ENCODE assay signal across 8 cellular contexts in genomic region chr19:2164020-2164988, GRCh38. TPM values are rescaled to one million over a fixed set of nuclear protein-coding genes. Genes with fewer than 3 reads are reported as not detected.
DNase-seq lines count a peak whose midpoint lies in the region; ATAC-seq, FAIRE-seq and TF ChIP-seq lines count a peak whose summit lies in the region.

No MANE protein-coding gene starts in this region.

- no peak for TF ChIP-seq CTCF in Loucy (conservative IDR thresholded peaks at IDR 0.05; ENCODE audit: low read length)

- H4K20me1 ChIP-seq in Loucy (ENCODE audit: insufficient read depth, low read length, poor library complexity, severe bottlenecking) = peaks cover 48% of the 10 kb centered on the region

- H3K4me1 ChIP-seq in Loucy (ENCODE audit: insufficient read depth, low read length, poor library complexity, severe bottlenecking) (peaks cover 27% of the 10 kb centered on the region), iPS-15b (ENCODE audit: control insufficient read depth, insufficient read depth, low read length) (no peaks in the 10 kb centered on the region), small intestine (ENCODE audit: control insufficient read depth in 2 of 2, insufficient read depth in 1 of 2, low read depth in 1 of 2, low read length in 1 of 2) (peaks cover 7 to 17% of the 10 kb centered on the region in 2 donors)

- intact Hi-C loops in activated CD4-positive, alpha-beta T cell treated with anti-CD3 and anti-CD28 coated beads for 36 hours (cut with DNase I, micrococcal nuclease) = loop anchor here in 1 of 2 experiments (5.0 to 10.0 kb wide), 2 partner anchors 313 to 620 kb away; partner anchors contain the start of genes GADD45B, SGTA and THOP1

- H3K4me1 Mint-ChIP-seq in activated CD4-positive, alpha-beta T cell treated with anti-CD3 and anti-CD28 coated beads for 36 hours = peaks cover 32% of the 10 kb centered on the region

- H3K9ac ChIP-seq in Loucy (ENCODE audit: low read depth, low read length, poor library complexity, severe bottlenecking) (peak overlapping the region; percentile 94), iPS-15b (ENCODE audit: low read depth, low read length) (peak overlapping the region; percentile 60)

- H3K4me2 ChIP-seq in Loucy (ENCODE audit: low read depth, low read length, poor library complexity, severe bottlenecking) = peak overlapping the region; percentile 98

- no peaks in the 10 kb centered on the region for H3K9me3 Mint-ChIP-seq in activated CD4-positive, alpha-beta T cell treated with anti-CD3 and anti-CD28 coated beads for 36 hours (ENCODE audit: low read depth)

- H3K36me3 Mint-ChIP-seq in activated CD4-positive, alpha-beta T cell treated with anti-CD3 and anti-CD28 coated beads for 36 hours (ENCODE audit: low read depth) = peaks cover 16% of the 10 kb centered on the region

- 0 to 1% (median 1%) methylated on average over 41 to 94 of the region's 95 CpGs for WGBS in small intestine, 3 donors

- peak; percentile 5 for ATAC-seq in activated CD4-positive, alpha-beta T cell treated with anti-CD3 and anti-CD28 coated beads for 36 hours
- no peak for ATAC-seq in GM18519 (IDR thresholded peaks at IDR 0.05; ENCODE audit: low FRiP score, unreplicated experiment)

- peaks cover 53% of the 10 kb centered on the region for H3K79me2 ChIP-seq in Loucy (ENCODE audit: insufficient read depth, low read length)

- peak; percentile 73 for DNase-seq in activated CD4-positive, alpha-beta T cell treated with anti-CD3 and anti-CD28 coated beads for 36 hours
- no peak for DNase-seq in activated CD4-positive, alpha-beta T cell treated with anti-CD3 and anti-CD28 coated beads for 1 hour
- peak; percentile 9 for DNase-seq in activated naive CD8-positive, alpha-beta T cell treated with anti-CD3 and anti-CD28 coated beads, Interleukin-2, amount 50 U/mL, for 16 hours (ENCODE audit: low read depth, low spot score)
- no peak for DNase-seq in small intestine
- no peak for DNase-seq in putamen (ENCODE audit: low spot score)

- H3K27me3 ChIP-seq in Loucy (ENCODE audit: insufficient read depth, low read length, poor library complexity, severe bottlenecking) (no peaks in the 10 kb centered on the region), iPS-15b (ENCODE audit: control insufficient read depth, insufficient read depth, low read length) (no peaks in the 10 kb centered on the region), small intestine (ENCODE audit: control insufficient read depth in 2 of 2, insufficient read depth in 2 of 2, low read length in 2 of 2) (no peaks in the 10 kb centered on the region)

- no peaks in the 10 kb centered on the region for H3K9me2 ChIP-seq in Loucy (replicated peaks; ENCODE audit: low read depth, low read length)

- H3K9me3 ChIP-seq in Loucy (ENCODE audit: insufficient read depth, low read depth, low read length) (no peaks in the 10 kb centered on the region), iPS-15b (ENCODE audit: control insufficient read depth, insufficient read depth, low read length) (no peaks in the 10 kb centered on the region), small intestine (ENCODE audit: control insufficient read depth, low read depth) (no peaks in the 10 kb centered on the region)

- FAIRE-seq in small intestine (lab: Jason Lieb, UNC) = no peak

- CTCF ChIA-PET in activated CD4-positive, alpha-beta T cell treated with anti-CD3 and anti-CD28 coated beads for 36 hours (lab: Charles Lee) = interaction anchor here (0.7 kb wide), 1 partner anchor 7 kb away, joined by 4 read pairs; no protein-coding TSS in a partner anchor

- peak overlapping the region; percentile 97 for H3K27ac ChIP-seq in small intestine (ENCODE audit: low read depth in 1 of 2, low read length in 1 of 2)

- H3K27me3 Mint-ChIP-seq in activated CD4-positive, alpha-beta T cell treated with anti-CD3 and anti-CD28 coated beads for 36 hours = no peaks in the 10 kb centered on the region

- peak overlapping the region; percentile 92 for H3K27ac Mint-ChIP-seq in activated CD4-positive, alpha-beta T cell treated with anti-CD3 and anti-CD28 coated beads for 36 hours

- POLR2A ChIA-PET in activated CD4-positive, alpha-beta T cell treated with anti-CD3 and anti-CD28 coated beads for 36 hours (lab: Charles Lee) = no interaction called here

- peak overlapping the region; percentile 98 for H3K4me3 ChIP-seq in Loucy (ENCODE audit: low read length, poor library complexity, severe bottlenecking)
- H3K4me3 ChIP-seq in iPS-15b (ENCODE audit: low read depth, low read length) = peak overlapping the region; percentile 61
- peak overlapping the region; percentile 94 to 98 for H3K4me3 ChIP-seq in small intestine (ENCODE audit: low read depth in 1 of 2, low read length in 2 of 2)

- H3K36me3 ChIP-seq in Loucy (ENCODE audit: insufficient read depth, low read length) (no peaks in the 10 kb centered on the region), iPS-15b (ENCODE audit: control insufficient read depth, insufficient read depth, low read length) (no peaks in the 10 kb centered on the region), small intestine (ENCODE audit: control insufficient read depth in 2 of 2, insufficient read depth in 2 of 2, low read length in 2 of 2) (no peaks in the 10 kb centered on the region)

- H3F3A ChIP-seq in Loucy (ENCODE audit: low read depth) = no peaks in the 10 kb centered on the region

- peak overlapping the region; percentile 69 for H2AFZ ChIP-seq in Loucy (ENCODE audit: low read length)

- peak overlapping the region; percentile 95 for H3K4me3 Mint-ChIP-seq in activated CD4-positive, alpha-beta T cell treated with anti-CD3 and anti-CD28 coated beads for 36 hours

RNA-seq across cellular contexts. Expression of gene DOT1L, which starts 0.6 kb away (rescaled TPM):
- total RNA-seq in activated CD4-positive, alpha-beta T cell treated with anti-CD3 and anti-CD28 coated beads for 36 hours = 10 to 100 TPM; 62.5 to 73.8 TPM
- polyA plus RNA-seq in small intestine = 10 to 100 TPM; 15.1 to 22.8 (median 18.2) TPM

RNA-seq across cellular contexts. Expression of gene AP3D1, which starts 12.9 kb away (rescaled TPM):
- 100 to 1,000 TPM in 1 of 2 experiments, 10 to 100 TPM in 1; 82.7 to 105 TPM for total RNA-seq in activated CD4-positive, alpha-beta T cell treated with anti-CD3 and anti-CD28 coated beads for 36 hours
- polyA plus RNA-seq in small intestine = 10 to 100 TPM; 68.1 to 90.4 (median 89.4) TPM

Comparison
In these comparisons a context has a peak if more than half of its experiments do, and no peak if none do; other contexts are left out.
1. DNase-seq: peak in activated CD4-positive, alpha-beta T cell treated with anti-CD3 and anti-CD28 coated beads for 36 hours (single experiment) and activated naive CD8-positive, alpha-beta T cell treated with anti-CD3 and anti-CD28 coated beads, Interleukin-2, amount 50 U/mL, for 16 hours (single experiment); none in activated CD4-positive, alpha-beta T cell treated with anti-CD3 and anti-CD28 coated beads for 1 hour (single experiment), small intestine (single experiment) and putamen (single experiment).
2. Peak in every context shown above with its lines, with median percentiles within 50 percentile points of each other: H3K4me3 ChIP-seq.